ENCODE assay signal across 31 cellular contexts in the genomic region with DNA sequence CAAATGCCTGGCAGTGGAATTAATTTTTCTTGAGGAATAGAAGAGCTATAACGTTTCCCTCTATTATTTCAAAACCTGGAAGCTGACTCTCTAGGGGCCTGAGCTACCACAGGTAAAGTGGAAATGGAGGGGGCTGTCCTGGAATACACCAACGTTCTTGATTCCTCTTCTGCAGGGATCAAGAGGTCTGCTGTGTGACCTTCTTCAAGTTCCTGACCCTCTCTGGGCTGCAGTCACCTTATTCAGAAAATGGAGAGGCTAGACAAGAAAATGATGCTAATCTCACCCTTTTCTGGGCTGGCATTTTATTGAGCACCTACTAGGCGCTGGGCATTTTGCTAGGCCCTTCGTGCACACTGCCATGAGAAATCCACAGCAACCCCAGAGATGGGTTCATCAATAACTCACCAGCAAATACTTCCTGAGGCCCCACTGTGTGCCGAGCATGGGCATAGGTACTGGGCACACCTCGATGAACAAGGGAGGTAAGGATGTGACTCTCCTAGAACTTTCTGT. TPM values are rescaled to one million over a fixed set of nuclear protein-coding genes. Genes with fewer than 3 reads are reported as not detected.
"Had no signal": no experiment of that assay in that cellular context is flagged by ENCODE, and none has a peak within 500 bp of the region (broad histone marks: within the 10 kb centered on the region; RNA-seq: fewer than 3 reads in every experiment).

No MANE protein-coding gene starts in this region.

- H3K27ac Mint-ChIP-seq: activated CD4-positive, alpha-beta T cell treated with anti-CD3 and anti-CD28 coated beads, Interleukin-2, amount 10 ng/mL, durations not matched to agents 24 days and 14 days; activated CD8-positive, alpha-beta T cell treated with anti-CD3 and anti-CD28 coated beads for 36 hours; activated naive CD4-positive, alpha-beta T cell treated with anti-CD3 and anti-CD28 coated beads, Interleukin-2, amount 50 U/mL, for 24 hours; activated naive CD8-positive, alpha-beta T cell treated with anti-CD3 and anti-CD28 coated beads, Interleukin-2, amount 10 ng/mL, durations not matched to agents 7 days and 5 days; activated T-cell treated with anti-CD3 and anti-CD28 coated beads, Interleukin-2, amount 50 U/mL, for 24 hours; activated T-helper 2 cell treated with anti-CD3 and anti-CD28 coated beads, Interferon-gamma antibody, Interleukin-2, Interleukin-4, amounts not matched to agents 10 μg/mL and 5 μg/mL and 100 μg/mL, durations not matched to agents 14 hours and 24 hours and 36 hours had no signal

- H3K4me3 ChIP-seq: ascending aorta, breast epithelium, PC-9, SJCRH30, SK-N-MC had no signal

- H3K4me1 ChIP-seq: ascending aorta, breast epithelium had no signal

- H3K9me3 ChIP-seq: ascending aorta, breast epithelium, SJCRH30 had no signal

- H3K9me3 Mint-ChIP-seq: activated CD4-positive, alpha-beta T cell treated with anti-CD3 and anti-CD28 coated beads, Interleukin-2, amount 10 ng/mL, durations not matched to agents 24 days and 14 days; activated CD8-positive, alpha-beta T cell treated with anti-CD3 and anti-CD28 coated beads for 36 hours; activated naive CD4-positive, alpha-beta T cell treated with anti-CD3 and anti-CD28 coated beads, Interleukin-2, amount 50 U/mL, for 24 hours; activated naive CD8-positive, alpha-beta T cell treated with anti-CD3 and anti-CD28 coated beads, Interleukin-2, amount 10 ng/mL, durations not matched to agents 7 days and 5 days; activated T-cell treated with anti-CD3 and anti-CD28 coated beads, Interleukin-2, amount 50 U/mL, for 24 hours; activated T-helper 2 cell treated with anti-CD3 and anti-CD28 coated beads, Interferon-gamma antibody, Interleukin-2, Interleukin-4, amounts not matched to agents 10 μg/mL and 5 μg/mL and 100 μg/mL, durations not matched to agents 14 hours and 24 hours and 36 hours had no signal

- H3K4me2 ChIP-seq: PC-9 had no signal

- H3K27me3 ChIP-seq: ascending aorta, SJCRH30 had no signal

- FAIRE-seq: RCC 7860, TTC549 had no signal

- H3K4me1 Mint-ChIP-seq: activated CD4-positive, alpha-beta T cell treated with anti-CD3 and anti-CD28 coated beads, Interleukin-2, amount 10 ng/mL, durations not matched to agents 24 days and 14 days; activated naive CD4-positive, alpha-beta T cell treated with anti-CD3 and anti-CD28 coated beads, Interleukin-2, amount 50 U/mL, for 24 hours; activated naive CD8-positive, alpha-beta T cell treated with anti-CD3 and anti-CD28 coated beads, Interleukin-2, amount 10 ng/mL, durations not matched to agents 7 days and 5 days had no signal

- H3K36me3 Mint-ChIP-seq: activated naive CD4-positive, alpha-beta T cell treated with anti-CD3 and anti-CD28 coated beads, Interleukin-2, amount 50 U/mL, for 24 hours; activated naive CD8-positive, alpha-beta T cell treated with anti-CD3 and anti-CD28 coated beads, Interleukin-2, amount 10 ng/mL, durations not matched to agents 7 days and 5 days had no signal

- DNase-seq: activated CD4-positive, alpha-beta T cell treated with anti-CD3 and anti-CD28 coated beads, Interleukin-2, amount 10 ng/mL, durations not matched to agents 24 days and 14 days; activated CD4-positive, alpha-beta T cell treated with anti-CD3 and anti-CD28 coated beads, Interleukin-2, amount 50 U/mL, for 4 hours; activated CD8-positive, alpha-beta T cell treated with anti-CD3 and anti-CD28 coated beads for 36 hours; activated gamma-delta T cell; activated naive CD4-positive, alpha-beta T cell treated with Interleukin-2 at 50 U/mL for 16 hours; activated naive CD8-positive, alpha-beta T cell treated with anti-CD3 and anti-CD28 coated beads, Interleukin-2, amount 10 ng/mL, durations not matched to agents 7 days and 5 days; activated T-cell treated with anti-CD3 and anti-CD28 coated beads, Interleukin-2, amount 50 U/mL, for 24 hours; amygdala; Karpas-422; KBM-7; NCI-H1694; NCI-H2081 treated with DMSO at 0.1 percent for 48 hours; NCI-H226; NCI-H446 treated with DMSO at 0.1 percent for 48 hours; NK-92 treated with Interleukin-12 subunit alpha and Interleukin-12 subunit beta, amount 100 ng/mL, for 24 hours; PC-9; SHP77; SJCRH30; T1000 had no signal

- ATAC-seq: activated CD8-positive, alpha-beta T cell treated with anti-CD3 and anti-CD28 coated beads for 36 hours had no signal

- H2AFZ ChIP-seq: PC-9 had no signal

- H3K4me3 Mint-ChIP-seq: activated CD4-positive, alpha-beta T cell treated with anti-CD3 and anti-CD28 coated beads, Interleukin-2, amount 10 ng/mL, durations not matched to agents 24 days and 14 days; activated CD8-positive, alpha-beta T cell treated with anti-CD3 and anti-CD28 coated beads for 36 hours; activated naive CD4-positive, alpha-beta T cell treated with anti-CD3 and anti-CD28 coated beads, Interleukin-2, amount 50 U/mL, for 24 hours; activated naive CD8-positive, alpha-beta T cell treated with anti-CD3 and anti-CD28 coated beads, Interleukin-2, amount 10 ng/mL, durations not matched to agents 7 days and 5 days; activated T-cell treated with anti-CD3 and anti-CD28 coated beads, Interleukin-2, amount 50 U/mL, for 24 hours had no signal

- H3K36me3 ChIP-seq: ascending aorta, breast epithelium, SJCRH30 had no signal

- H3K27ac ChIP-seq: ascending aorta, breast epithelium, PC-9, RWPE1, SJCRH30, SK-N-MC had no signal

RNA-seq across cellular contexts. Expression of gene DLK1, which starts 55.2 kb away (rescaled TPM):
- total RNA-seq: activated CD4-positive, alpha-beta T cell treated with anti-CD3 and anti-CD28 coated beads, Interleukin-2, amount 10 ng/mL, durations not matched to agents 24 days and 14 days; activated CD8-positive, alpha-beta memory T cell treated with anti-CD3 and anti-CD28 coated beads for 36 hours; activated CD8-positive, alpha-beta T cell treated with anti-CD3 and anti-CD28 coated beads for 36 hours; activated naive CD8-positive, alpha-beta T cell treated with anti-CD3 and anti-CD28 coated beads, Interleukin-2, amount 10 ng/mL, durations not matched to agents 7 days and 5 days; activated T-helper 2 cell treated with anti-CD3 and anti-CD28 coated beads, Interferon-gamma antibody, Interleukin-2, Interleukin-4, amounts not matched to agents 10 μg/mL and 5 μg/mL and 100 μg/mL, durations not matched to agents 14 hours and 24 hours and 36 hours; MCF 10A; PC-9; T-helper 1 cell treated with Interleukin-12 subunit alpha and Interleukin-12 subunit beta and Interleukin-4 antibody, amounts not matched to agents 30 ng/mL and 1 ng/mL, for 36 hours; T-helper 2 cell treated with Interferon-gamma antibody and Interleukin-4, amounts not matched to agents 100 ng/mL and 5 ng/mL, for 36 hours had no signal
